Comparison of ENCODE assay signal across 18 cellular contexts in the genomic region with DNA sequence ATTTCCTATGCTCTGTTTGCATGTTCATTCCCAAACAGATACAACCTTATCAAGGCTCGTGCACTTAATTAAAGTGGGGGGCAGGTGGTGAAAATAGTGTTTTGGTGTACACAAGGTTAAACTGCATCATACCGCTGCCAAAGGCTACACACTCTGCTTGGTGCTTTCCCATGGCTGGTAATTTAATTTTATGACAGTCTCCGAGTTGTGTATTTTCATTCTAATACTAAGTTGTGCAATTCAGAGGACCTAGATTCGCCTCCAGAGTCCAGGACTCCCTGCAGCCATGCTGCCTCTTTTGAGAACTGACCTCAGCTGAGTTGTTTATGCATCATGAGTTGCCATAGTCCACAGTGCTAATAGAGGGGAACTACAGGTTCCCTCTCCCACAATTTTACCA. TPM values are rescaled to one million over a fixed set of nuclear protein-coding genes. Genes with fewer than 3 reads are reported as not detected.
"Had no signal": no experiment of that assay in that cellular context is flagged by ENCODE, and none has a peak within 500 bp of the region (broad histone marks: within the 10 kb centered on the region; RNA-seq: fewer than 3 reads in every experiment).

No MANE protein-coding gene starts in this region.

RNA-seq across cellular contexts. Expression of a gene that starts 7.0 kb away (rescaled TPM):
- total RNA-seq: natural killer cell, omental fat pad, osteocyte, pancreas, posterior vena cava, prostate gland, pulmonary artery endothelial cell, right atrium auricular region, sciatic nerve, smooth muscle cell, spleen, suprapubic skin, transverse colon, upper lobe of right lung, urinary bladder, uterus had no signal
- polyA plus RNA-seq: neural cell, pancreas, smooth muscle cell, spleen, thymus, urinary bladder had no signal
